26 cellular contexts compared by ENCODE assay signal in the genomic region with DNA sequence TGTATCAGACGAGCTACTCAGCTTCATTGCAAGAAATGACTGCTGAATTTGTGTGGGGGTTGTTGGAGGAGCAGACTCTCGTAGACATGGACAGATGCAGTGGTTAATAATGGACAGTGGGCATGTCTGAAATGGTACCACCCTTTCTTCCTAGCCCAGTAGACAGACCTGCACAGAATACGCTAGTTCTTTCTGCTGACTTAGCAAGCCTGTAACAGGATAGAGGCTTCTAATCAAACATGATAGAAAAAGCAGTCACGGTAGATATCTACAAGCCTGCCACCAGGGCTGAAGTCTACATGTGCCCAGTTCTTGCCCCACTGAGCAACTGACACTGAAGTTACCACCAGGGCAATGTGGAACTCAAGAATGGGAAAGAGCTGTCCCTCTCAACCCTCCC.
DNase-seq lines count a peak whose midpoint lies in the region; ATAC-seq, FAIRE-seq and TF ChIP-seq lines count a peak whose summit lies in the region.
"Had no signal": no experiment of that assay in that cellular context is flagged by ENCODE, and none has a peak within 500 bp of the region (broad histone marks: within the 10 kb centered on the region; RNA-seq: fewer than 3 reads in every experiment).

No MANE protein-coding gene starts in this region.

- no peak overlapping the region for H3K4me3 ChIP-seq in A549
- H3K4me3 ChIP-seq in IMR-90 (ENCODE audit: insufficient read depth, low read depth, low read length), result no peak overlapping the region
- H3K4me3 ChIP-seq in mesenchymal stem cell (ENCODE audit: insufficient read depth in 1 of 2, low read depth in 1 of 2, low read length in 2 of 2), result no peak overlapping the region
- H3K4me3 ChIP-seq: BLaER1 treated with 17β-estradiol and CSF1 and Interleukin-3, amounts not matched to agents 10 nM and 100 nM; GM12878 had no signal

- TF ChIP-seq POLR2A in A549 (IDR thresholded peaks at IDR 0.05; ENCODE audit: low read length) (no peak), IMR-90 (IDR thresholded peaks at IDR 0.05; ENCODE audit: low read depth, low read length) (no peak)

- no peak overlapping the region for H3K56ac ChIP-seq in IMR-90 (ENCODE audit: extremely low read depth, insufficient read depth, low read length)

- H4K91ac ChIP-seq in IMR-90 (ENCODE audit: insufficient read depth, low read depth, low read length) (no peak overlapping the region), mesenchymal stem cell (ENCODE audit: low read length) (no peak overlapping the region)

- H3K27ac ChIP-seq in A549 (no peak overlapping the region), IMR-90 (ENCODE audit: insufficient read depth, low read length) (no peak overlapping the region), mesenchymal stem cell (ENCODE audit: low read length, poor library complexity, severe bottlenecking) (no peak overlapping the region)
- H3K27ac ChIP-seq: BLaER1 treated with 17β-estradiol and CSF1 and Interleukin-3, amounts not matched to agents 10 nM and 100 nM; C4-2B had no signal

- H3K4me1 Mint-ChIP-seq in nephron progenitor cell, result peaks cover 78% of the 10 kb centered on the region
- H3K4me1 Mint-ChIP-seq: B cell had no signal

- no peak overlapping the region for H2BK12ac ChIP-seq in mesenchymal stem cell (ENCODE audit: low read length in 2 of 2)

- no peaks in the 10 kb centered on the region for H3K27me3 Mint-ChIP-seq in nephron progenitor cell (ENCODE audit: low read depth, poor library complexity)

- DNase-seq in A549 (ENCODE audit: low read depth in 1 of 2, low spot score in 1 of 2) (no peak), IMR-90 (no peak), mesenchymal stem cell (no peak), nephron progenitor cell (no peak), GOT3 (lab: John Stamatoyannopoulos, UW) (no peak), islet precursor cell (no peak), HEK293T (ENCODE audit: extremely low spot score) (no peak), HK-2 (ENCODE audit: unreplicated experiment) (no peak)
- DNase-seq: 8988T; AML-193; CD4-positive, alpha-beta T cell; CD8-positive, alpha-beta T cell; DMS 273 treated with DMSO at 0.1 percent for 48 hours; DMS153; DMS53; DMS79; DND-41; EL; GDM1 had no signal

- H2AFZ ChIP-seq in IMR-90 (replicated peaks; ENCODE audit: low read length, poor library complexity) (no peak overlapping the region), mesenchymal stem cell (ENCODE audit: low read depth, low read length) (no peak overlapping the region)

- BruUV-seq in IMR-90 (replicated peaks; lab: Mats Ljungman, UMichigan), result no TSS peak

- no peak overlapping the region for H3K14ac ChIP-seq in IMR-90 (replicated peaks; ENCODE audit: low read depth, low read length)
- no peak overlapping the region for H3K14ac ChIP-seq in mesenchymal stem cell (ENCODE audit: low read length in 2 of 2)

- H3K4me2 ChIP-seq in A549 (no peak overlapping the region), IMR-90 (ENCODE audit: low read depth, low read length) (no peak overlapping the region), mesenchymal stem cell (ENCODE audit: low read length, poor library complexity, severe bottlenecking) (no peak overlapping the region)
- H3K4me2 ChIP-seq: BLaER1 treated with 17β-estradiol and CSF1 and Interleukin-3, amounts not matched to agents 10 nM and 100 nM had no signal

- no peak overlapping the region for H3K18ac ChIP-seq in IMR-90 (ENCODE audit: low read depth, low read length)
- H3K18ac ChIP-seq in mesenchymal stem cell (ENCODE audit: low read depth in 1 of 2, low read length in 2 of 2), result no peak overlapping the region

- no peak for FAIRE-seq in A549 (lab: Jason Lieb, UNC)
- FAIRE-seq: A204.1, GM12878, GM12892, GM18507 had no signal

- H3K36me3 Mint-ChIP-seq in nephron progenitor cell (ENCODE audit: low read depth), result no peaks in the 10 kb centered on the region
- H3K36me3 Mint-ChIP-seq: CD8-positive, alpha-beta T cell had no signal

- H3K4ac ChIP-seq in IMR-90 (ENCODE audit: low read depth, low read length), result no peak overlapping the region
- peak overlapping the region in 1 of 2 experiments; percentile 46 for H3K4ac ChIP-seq in mesenchymal stem cell (ENCODE audit: low read depth in 1 of 2, low read length in 2 of 2)

- no peak overlapping the region for H2AK5ac ChIP-seq in IMR-90 (ENCODE audit: low read depth, low read length)
- H2AK5ac ChIP-seq in mesenchymal stem cell (ENCODE audit: low read length, severe bottlenecking), result peak overlapping the region; percentile 58

- intact Hi-C loops in IMR-90 (cut with micrococcal nuclease), result no loop called here

- H3K79me1 ChIP-seq in IMR-90 (ENCODE audit: low read depth in 1 of 2, low read length in 2 of 2), result no peaks in the 10 kb centered on the region
- H3K79me1 ChIP-seq in mesenchymal stem cell (replicated peaks; ENCODE audit: low read length, poor library complexity, severe bottlenecking), result peaks cover 23% of the 10 kb centered on the region

- no peak overlapping the region for H3K23ac ChIP-seq in IMR-90 (ENCODE audit: low read depth, low read length)
- no peak overlapping the region for H3K23ac ChIP-seq in mesenchymal stem cell (ENCODE audit: low read length in 2 of 2)

- POLR2A ChIA-PET in A549 (lab: Yijun Ruan, JAX) (no interaction called here), IMR-90 (lab: Charles Lee; ENCODE audit: unreplicated experiment) (no interaction called here), HEK293T (lab: Yijun Ruan, JAX) (no interaction called here)

- H4K5ac ChIP-seq in IMR-90 (ENCODE audit: low read depth, low read length), result no peak overlapping the region

- no peak overlapping the region for H2BK120ac ChIP-seq in IMR-90 (ENCODE audit: low read depth, low read length)
- no peak overlapping the region for H2BK120ac ChIP-seq in mesenchymal stem cell (ENCODE audit: low read depth, low read length)

- H3K4me3 Mint-ChIP-seq in nephron progenitor cell, result no peak overlapping the region
- H3K4me3 Mint-ChIP-seq: B cell; CD4-positive, alpha-beta T cell; CD8-positive, alpha-beta T cell had no signal

- TF ChIP-seq EP300 in A549 (IDR thresholded peaks at IDR 0.05), result no peak

- H2BK5ac ChIP-seq in IMR-90 (ENCODE audit: low read depth, low read length, poor library complexity, severe bottlenecking) (no peak overlapping the region), mesenchymal stem cell (ENCODE audit: low read depth, low read length, poor library complexity, severe bottlenecking) (no peak overlapping the region)

- H3K9ac ChIP-seq in IMR-90 (ENCODE audit: low read depth, low read length), result no peak overlapping the region
- H3K9ac ChIP-seq in mesenchymal stem cell (ENCODE audit: low read length), result no peak overlapping the region
- H3K9ac ChIP-seq: BLaER1 treated with 17β-estradiol and CSF1 and Interleukin-3, amounts not matched to agents 10 nM and 100 nM had no signal

- TF ChIP-seq RAD21 in A549 (conservative IDR thresholded peaks at IDR 0.05 in 1 of 2, IDR thresholded peaks at IDR 0.05 in 1 of 2) (no peak), IMR-90 (IDR thresholded peaks at IDR 0.05; ENCODE audit: low read length) (no peak)

- H3K9me3 ChIP-seq in A549 (no peaks in the 10 kb centered on the region), IMR-90 (ENCODE audit: control insufficient read depth, insufficient read depth, low read length) (no peaks in the 10 kb centered on the region), mesenchymal stem cell (ENCODE audit: control insufficient read depth, low read length) (no peaks in the 10 kb centered on the region)
- H3K9me3 ChIP-seq: BLaER1 treated with 17β-estradiol and CSF1 and Interleukin-3, amounts not matched to agents 10 nM and 100 nM had no signal

- H3K36me3 ChIP-seq in IMR-90 (ENCODE audit: control insufficient read depth, insufficient read depth, low read length) (no peaks in the 10 kb centered on the region), mesenchymal stem cell (ENCODE audit: control insufficient read depth in 1 of 2, insufficient read depth in 2 of 2, low read depth in 1 of 2, low read length in 2 of 2) (peaks cover 23 to 87% of the 10 kb centered on the region in 2 experiments)
- H3K36me3 ChIP-seq: BLaER1 treated with 17β-estradiol and CSF1 and Interleukin-3, amounts not matched to agents 10 nM and 100 nM had no signal

- H2BK15ac ChIP-seq in IMR-90 (ENCODE audit: low read depth, low read length) (no peak overlapping the region), mesenchymal stem cell (ENCODE audit: low read depth, poor library complexity, severe bottlenecking) (no peak overlapping the region)

- TF ChIP-seq CTCF in A549 (IDR thresholded peaks at IDR 0.05) (no peak), IMR-90 (conservative IDR thresholded peaks at IDR 0.05; ENCODE audit: low read depth, low read length) (no peak), nephron progenitor cell (IDR thresholded peaks at IDR 0.05) (no peak)

- H3K4me1 ChIP-seq in A549 (no peaks in the 10 kb centered on the region), IMR-90 (ENCODE audit: control insufficient read depth, insufficient read depth, low read length) (peaks cover 5% of the 10 kb centered on the region), mesenchymal stem cell (ENCODE audit: control insufficient read depth, insufficient read depth, low read depth, low read length) (peaks cover 15% of the 10 kb centered on the region)

- H4K8ac ChIP-seq in IMR-90 (ENCODE audit: low read depth in 2 of 2, low read length in 2 of 2) (no peak overlapping the region), mesenchymal stem cell (ENCODE audit: low read length) (no peak overlapping the region)

- CTCF ChIA-PET in A549 (lab: Yijun Ruan, JAX) (interaction anchor here (1.5 to 1.7 kb wide), 2 partner anchors 9 to 24 kb away, joined by 5 to 6 read pairs; no protein-coding TSS in a partner anchor), IMR-90 (lab: Yijun Ruan, JAX) (no interaction called here), HEK293T (lab: Yijun Ruan, JAX) (no interaction called here)

- no peaks in the 10 kb centered on the region for H4K20me1 ChIP-seq in IMR-90 (ENCODE audit: insufficient read depth, low read length)
- H4K20me1 ChIP-seq: BLaER1 treated with 17β-estradiol and CSF1 and Interleukin-3, amounts not matched to agents 10 nM and 100 nM had no signal

- H3K9me3 Mint-ChIP-seq in nephron progenitor cell, result no peaks in the 10 kb centered on the region
- H3K9me3 Mint-ChIP-seq: CD4-positive, alpha-beta T cell; CD8-positive, alpha-beta T cell had no signal

- dilution Hi-C loops in IMR-90 (cut with HindIII; ENCODE audit: low sequenced_read_pairs, unreplicated experiment), result no loop called here

- peak overlapping the region; percentile 64 for H3K27ac Mint-ChIP-seq in nephron progenitor cell
- H3K27ac Mint-ChIP-seq: B cell; CD4-positive, alpha-beta T cell; CD8-positive, alpha-beta T cell had no signal

- 77% methylated on average over 4 of the region's 4 CpGs for WGBS in A549 (ENCODE audit: missing lambda C conversion rate)
- 100% methylated on average over 1 of the region's 4 CpGs; no CpG with 5 or more reads in 1 of the 2 experiments for WGBS in IMR-90 (ENCODE audit: extremely low coverage in 2 of 2, insufficient read length in 1 of 2), 2 experiments
- WGBS in mesenchymal stem cell, result 92% methylated on average over 4 of the region's 4 CpGs

- H3K27me3 ChIP-seq in IMR-90 (ENCODE audit: control insufficient read depth, insufficient read depth, low read length), result no peaks in the 10 kb centered on the region
- H3K27me3 ChIP-seq in mesenchymal stem cell (ENCODE audit: control insufficient read depth in 1 of 2, insufficient read depth in 1 of 2, low read length in 2 of 2), result no peaks in the 10 kb centered on the region
- H3K27me3 ChIP-seq: BLaER1 treated with 17β-estradiol and CSF1 and Interleukin-3, amounts not matched to agents 10 nM and 100 nM had no signal

- H2BK20ac ChIP-seq in IMR-90 (ENCODE audit: low read depth, low read length), result no peak overlapping the region

- in situ Hi-C loops in IMR-90 (cut with MboI; ENCODE audit: low sequenced_read_pairs), result no loop called here

- no peak for ATAC-seq in A549
- ATAC-seq in IMR-90 (ENCODE audit: low read depth), result no peak
- ATAC-seq: CD8-positive, alpha-beta T cell; GM12878 had no signal

- H3K9me1 ChIP-seq in IMR-90 (ENCODE audit: insufficient read depth, low read length), result no peaks in the 10 kb centered on the region; the same call in 1 of the 2 replicates

- H2AK9ac ChIP-seq in IMR-90 (replicated peaks; ENCODE audit: low read depth, low read length, poor library complexity), result no peak overlapping the region
